8 cellular contexts compared by ENCODE assay signal in the genomic region with DNA sequence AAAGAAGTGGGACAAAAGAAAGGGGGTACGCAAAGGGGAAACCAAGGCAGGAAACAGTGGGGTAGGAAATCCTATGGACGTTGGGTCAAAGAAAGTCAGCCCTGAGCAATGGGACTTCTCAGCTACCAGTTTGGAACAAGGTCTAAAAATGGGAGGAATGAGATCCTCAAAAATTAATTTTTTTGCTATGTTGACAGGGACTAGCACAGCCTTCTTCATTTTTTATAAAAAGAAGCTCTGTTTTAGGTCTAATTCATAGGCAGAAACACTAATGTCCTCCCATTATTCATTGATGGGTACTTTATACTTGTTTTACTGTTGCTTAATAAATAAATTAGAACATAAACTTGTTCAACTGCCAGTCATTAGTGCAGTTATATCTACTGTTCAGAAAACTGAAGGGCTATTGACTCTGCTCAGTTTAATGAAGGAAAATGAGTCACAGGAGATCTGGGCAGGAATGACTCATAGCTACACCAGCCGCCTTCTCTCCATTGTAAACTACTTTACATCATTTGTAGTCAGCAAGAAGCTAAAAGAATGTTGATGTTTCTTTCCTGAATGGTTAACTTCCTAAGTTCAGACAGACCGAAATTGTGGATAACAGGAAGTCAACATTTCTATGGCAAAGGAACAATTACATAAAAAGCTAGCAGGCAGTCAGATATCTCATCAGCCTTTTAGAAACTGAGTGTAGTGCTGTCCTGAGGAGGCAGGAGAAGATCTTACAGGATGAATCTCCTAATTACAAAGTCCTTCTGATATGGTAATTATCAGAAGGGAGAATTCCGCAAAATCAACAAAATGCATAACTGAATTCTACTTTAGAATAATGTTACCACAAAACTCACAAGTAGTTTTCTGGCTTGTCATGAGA.
DNase-seq lines count a peak whose midpoint lies in the region; ATAC-seq and TF ChIP-seq lines count a peak whose summit lies in the region.

No MANE protein-coding gene starts in this region.

- TF ChIP-seq CTCF in esophagus muscularis mucosa (IDR thresholded peaks at IDR 0.05) (no peak), omental fat pad (IDR thresholded peaks at IDR 0.05) (no peak)

- H3K27me3 Mint-ChIP-seq in naive thymus-derived CD4-positive, alpha-beta T cell = peaks cover 0 to 12% (median under 1%) of the 10 kb centered on the region in 5 donors

- H3K4me3 Mint-ChIP-seq in naive thymus-derived CD4-positive, alpha-beta T cell = no peak overlapping the region

- CTCF ChIA-PET in naive thymus-derived CD4-positive, alpha-beta T cell (lab: Charles Lee) = no interaction called here

- no peak overlapping the region for H3K27ac Mint-ChIP-seq in naive thymus-derived CD4-positive, alpha-beta T cell

- no peaks in the 10 kb centered on the region for H3K4me1 Mint-ChIP-seq in naive thymus-derived CD4-positive, alpha-beta T cell

- TF ChIP-seq POLR2A in esophagus muscularis mucosa (IDR thresholded peaks at IDR 0.05; ENCODE audit: low read depth) = no peak

- no peaks in the 10 kb centered on the region for H3K36me3 ChIP-seq in esophagus muscularis mucosa
- H3K36me3 ChIP-seq in naive thymus-derived CD4-positive, alpha-beta T cell (ENCODE audit: control insufficient read depth in 2 of 3, insufficient read depth in 3 of 3, low read length in 3 of 3) = no peaks in the 10 kb centered on the region

- peak overlapping the region in 3 of 4 donors; percentile 31 to 54 (median 32) for H3K27ac ChIP-seq in esophagus muscularis mucosa (replicated peaks in 1 of 4)
- no peak overlapping the region for H3K27ac ChIP-seq in naive thymus-derived CD4-positive, alpha-beta T cell (ENCODE audit: low read depth, low read length)

- H3K27me3 ChIP-seq in esophagus muscularis mucosa = no peaks in the 10 kb centered on the region
- H3K27me3 ChIP-seq in naive thymus-derived CD4-positive, alpha-beta T cell (ENCODE audit: control insufficient read depth in 2 of 2, insufficient read depth in 2 of 2, low read length in 2 of 2) = no peaks in the 10 kb centered on the region

- intact Hi-C loops in esophagus muscularis mucosa (cut with DNase I) = no loop called here
- intact Hi-C loops in naive thymus-derived CD4-positive, alpha-beta T cell (cut with micrococcal nuclease) = no loop called here

- WGBS in esophagus muscularis mucosa = 58% methylated on average over 5 of the region's 5 CpGs

- POLR2A ChIA-PET in naive thymus-derived CD4-positive, alpha-beta T cell (lab: Charles Lee) = no interaction called here

- H3K9me3 ChIP-seq in esophagus muscularis mucosa = no peaks in the 10 kb centered on the region
- H3K9me3 ChIP-seq in naive thymus-derived CD4-positive, alpha-beta T cell (ENCODE audit: control insufficient read depth in 2 of 3, low read length in 3 of 3) = no peaks in the 10 kb centered on the region

- DNase-seq in ELF-1 (ENCODE audit: low read depth, low spot score) = peak; percentile 4
- DNase-seq in NCI-H1436 (lab: John Stamatoyannopoulos, UW) = peak; percentile 40
- no peak for DNase-seq in esophagus muscularis mucosa (ENCODE audit: extremely low spot score)
- DNase-seq in omental fat pad (ENCODE audit: low spot score) = no peak
- DNase-seq in NCI-H345 (lab: John Stamatoyannopoulos, UW) = no peak
- DNase-seq in naive thymus-derived CD4-positive, alpha-beta T cell = no peak
- DNase-seq in stimulated activated CD4-positive, alpha-beta T cell treated with anti-CD3 and anti-CD28 coated beads, Interleukin-4, amount 100 ng/mL, for 24 hours = no peak
- DNase-seq in stimulated activated CD8-positive, alpha-beta memory T cell treated with anti-CD3 and anti-CD28 coated beads, Interleukin-4, amount 100 ng/mL, for 48 hours = no peak

- H3K36me3 Mint-ChIP-seq in naive thymus-derived CD4-positive, alpha-beta T cell = no peaks in the 10 kb centered on the region

- H3K4me3 ChIP-seq in esophagus muscularis mucosa = no peak overlapping the region
- H3K4me3 ChIP-seq in naive thymus-derived CD4-positive, alpha-beta T cell (ENCODE audit: low read length) = no peak overlapping the region

- H3K4me1 ChIP-seq in esophagus muscularis mucosa = peaks cover 3 to 15% (median 10%) of the 10 kb centered on the region in 4 donors
- H3K4me1 ChIP-seq in naive thymus-derived CD4-positive, alpha-beta T cell (ENCODE audit: control insufficient read depth in 2 of 2, insufficient read depth in 2 of 2, low read length in 2 of 2) = no peaks in the 10 kb centered on the region

- peaks cover 0 to under 1% (median 0%) of the 10 kb centered on the region in 11 donors for H3K9me3 Mint-ChIP-seq in naive thymus-derived CD4-positive, alpha-beta T cell

- ATAC-seq in omental fat pad (ENCODE audit: low FRiP score) = peak; percentile 87
- no peak for ATAC-seq in naive thymus-derived CD4-positive, alpha-beta T cell

- no peak for TF ChIP-seq EP300 in esophagus muscularis mucosa (IDR thresholded peaks at IDR 0.05)

Comparison
In these comparisons a context has a peak if more than half of its experiments do, and no peak if none do; other contexts are left out.
1. DNase-seq: peak in ELF-1 (single experiment) and NCI-H1436 (single experiment); none in esophagus muscularis mucosa (single experiment), omental fat pad (single experiment), NCI-H345 (single experiment), naive thymus-derived CD4-positive, alpha-beta T cell (0 of 9), stimulated activated CD4-positive, alpha-beta T cell treated with anti-CD3 and anti-CD28 coated beads, Interleukin-4, amount 100 ng/mL, for 24 hours (single experiment) and stimulated activated CD8-positive, alpha-beta memory T cell treated with anti-CD3 and anti-CD28 coated beads, Interleukin-4, amount 100 ng/mL, for 48 hours (single experiment).